8 cellular contexts compared by ENCODE assay signal in the genomic region with DNA sequence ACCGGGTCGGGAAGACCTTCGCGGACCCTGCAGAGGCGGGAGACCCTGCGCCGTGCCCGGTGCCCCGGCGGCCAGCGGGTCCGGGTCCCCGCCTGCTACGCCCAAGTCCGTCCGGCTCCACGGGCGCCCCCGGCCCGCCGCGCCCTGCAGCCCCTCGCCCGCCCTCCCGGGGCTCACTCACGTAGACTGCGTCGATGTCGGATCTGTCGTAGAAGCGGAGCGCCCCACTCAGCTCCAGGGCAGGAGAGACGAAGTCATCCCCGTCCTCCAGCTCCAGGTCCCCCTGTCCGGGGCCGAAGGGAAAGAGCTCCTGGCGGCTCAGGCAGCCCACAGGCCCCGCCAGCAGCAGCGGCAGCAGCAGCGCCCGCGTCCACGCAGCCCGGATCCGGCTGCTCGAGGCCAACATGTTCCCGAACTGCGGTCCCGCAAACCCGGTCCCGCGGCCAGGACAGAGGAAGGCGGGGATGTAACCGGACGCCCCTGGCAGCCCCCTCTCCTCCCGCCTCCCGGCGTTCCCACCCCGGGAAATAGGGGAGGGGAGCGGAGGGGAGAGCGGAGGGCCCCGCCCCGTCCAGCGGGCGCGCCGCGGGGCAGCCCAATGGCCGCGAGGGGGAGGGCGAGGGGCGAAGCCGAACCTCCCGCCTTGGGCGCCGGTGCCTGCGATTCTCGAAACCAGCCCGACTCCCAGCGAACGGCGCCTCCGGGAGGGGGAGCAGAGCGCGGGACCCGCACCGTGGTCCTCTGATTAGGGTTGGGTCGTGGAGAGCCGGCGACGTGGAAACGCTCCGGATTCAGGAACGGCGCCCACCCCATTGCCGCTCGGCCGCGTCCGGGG. TPM values are rescaled to one million over a fixed set of nuclear protein-coding genes. Genes with fewer than 3 reads are reported as not detected.
A peak's percentile ranks its signal among the peaks of the same experiment; 100 is the strongest.
DNase-seq lines count a peak whose midpoint lies in the region; ATAC-seq and TF ChIP-seq lines count a peak whose summit lies in the region.

A gene with protein sequence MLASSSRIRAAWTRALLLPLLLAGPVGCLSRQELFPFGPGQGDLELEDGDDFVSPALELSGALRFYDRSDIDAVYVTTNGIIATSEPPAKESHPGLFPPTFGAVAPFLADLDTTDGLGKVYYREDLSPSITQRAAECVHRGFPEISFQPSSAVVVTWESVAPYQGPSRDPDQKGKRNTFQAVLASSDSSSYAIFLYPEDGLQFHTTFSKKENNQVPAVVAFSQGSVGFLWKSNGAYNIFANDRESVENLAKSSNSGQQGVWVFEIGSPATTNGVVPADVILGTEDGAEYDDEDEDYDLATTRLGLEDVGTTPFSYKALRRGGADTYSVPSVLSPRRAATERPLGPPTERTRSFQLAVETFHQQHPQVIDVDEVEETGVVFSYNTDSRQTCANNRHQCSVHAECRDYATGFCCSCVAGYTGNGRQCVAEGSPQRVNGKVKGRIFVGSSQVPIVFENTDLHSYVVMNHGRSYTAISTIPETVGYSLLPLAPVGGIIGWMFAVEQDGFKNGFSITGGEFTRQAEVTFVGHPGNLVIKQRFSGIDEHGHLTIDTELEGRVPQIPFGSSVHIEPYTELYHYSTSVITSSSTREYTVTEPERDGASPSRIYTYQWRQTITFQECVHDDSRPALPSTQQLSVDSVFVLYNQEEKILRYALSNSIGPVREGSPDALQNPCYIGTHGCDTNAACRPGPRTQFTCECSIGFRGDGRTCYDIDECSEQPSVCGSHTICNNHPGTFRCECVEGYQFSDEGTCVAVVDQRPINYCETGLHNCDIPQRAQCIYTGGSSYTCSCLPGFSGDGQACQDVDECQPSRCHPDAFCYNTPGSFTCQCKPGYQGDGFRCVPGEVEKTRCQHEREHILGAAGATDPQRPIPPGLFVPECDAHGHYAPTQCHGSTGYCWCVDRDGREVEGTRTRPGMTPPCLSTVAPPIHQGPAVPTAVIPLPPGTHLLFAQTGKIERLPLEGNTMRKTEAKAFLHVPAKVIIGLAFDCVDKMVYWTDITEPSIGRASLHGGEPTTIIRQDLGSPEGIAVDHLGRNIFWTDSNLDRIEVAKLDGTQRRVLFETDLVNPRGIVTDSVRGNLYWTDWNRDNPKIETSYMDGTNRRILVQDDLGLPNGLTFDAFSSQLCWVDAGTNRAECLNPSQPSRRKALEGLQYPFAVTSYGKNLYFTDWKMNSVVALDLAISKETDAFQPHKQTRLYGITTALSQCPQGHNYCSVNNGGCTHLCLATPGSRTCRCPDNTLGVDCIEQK (minus strand): TSS at position 417 of the 835 bp plus-strand sequence. CDS start 11 bp downstream, at position 406.

- peak in 3 of 7 experiments; percentile 15 to 52 (median 19) for DNase-seq in CD8-positive, alpha-beta T cell
- DNase-seq in NCI-H82 treated with DMSO at 0.1 percent for 48 hours (lab: John Stamatoyannopoulos, UW; ENCODE audit: unreplicated experiment) = peak; percentile 26
- peak; percentile 66 to 84 (median 79) for DNase-seq in adrenal gland
- peak; percentile 94 for DNase-seq in Right ventricle myocardium inferior (ENCODE audit: missing footprints)
- DNase-seq in occipital lobe (lab: John Stamatoyannopoulos, UW) = no peak
- no peak for DNase-seq in OCI-M1 (lab: John Stamatoyannopoulos, UW)
- no peak for DNase-seq in NCI-H187 treated with DMSO at 0.1 percent for 48 hours (lab: John Stamatoyannopoulos, UW)

- peak; percentile 48 to 72 for TF ChIP-seq POLR2A in adrenal gland (IDR thresholded peaks at IDR 0.05)

- H3K9me3 ChIP-seq in CD8-positive, alpha-beta T cell (ENCODE audit: low read length) = no peaks in the 10 kb centered on the region
- H3K9me3 ChIP-seq in adrenal gland (replicated peaks in 1 of 3) = no peaks in the 10 kb centered on the region

- no peak for TF ChIP-seq CTCF in CD8-positive, alpha-beta T cell (IDR thresholded peaks at IDR 0.05)
- peak in 4 of 6 experiments; percentile 19 to 46 (median 33) for TF ChIP-seq CTCF in adrenal gland (IDR thresholded peaks at IDR 0.05)

- peaks cover 22% of the 10 kb centered on the region for H3K4me1 Mint-ChIP-seq in CD8-positive, alpha-beta T cell (ENCODE audit: low read depth)

- no peak within 1 kb of the TSS for H3K27ac Mint-ChIP-seq in CD8-positive, alpha-beta T cell

- H3K9me3 Mint-ChIP-seq in CD8-positive, alpha-beta T cell = no peaks in the 10 kb centered on the region

- POLR2A ChIA-PET in CD8-positive, alpha-beta T cell (lab: Charles Lee) = no interaction called here

- peak within 1 kb of the TSS; percentile 37 for H3K4me3 ChIP-seq in CD8-positive, alpha-beta T cell (ENCODE audit: low read depth, low read length)
- peak within 1 kb of the TSS in 3 of 4 donors; percentile 37 to 75 (median 63) for H3K4me3 ChIP-seq in adrenal gland

- peaks cover 45% of the 10 kb centered on the region for H3K27me3 Mint-ChIP-seq in CD8-positive, alpha-beta T cell (ENCODE audit: low read depth)

- ATAC-seq in CD8-positive, alpha-beta T cell = peak; percentile 13
- ATAC-seq in GM21723 (IDR thresholded peaks at IDR 0.05; ENCODE audit: unreplicated experiment) (peak; percentile 29), Right ventricle myocardium inferior (peak; percentile 86)

- intact Hi-C loops in CD8-positive, alpha-beta T cell (cut with DNase I, micrococcal nuclease) = no loop called here
- intact Hi-C loops in adrenal gland (cut with DNase I) (no loop called here), Right ventricle myocardium inferior (cut with DNase I) (loop anchor here (5.0 to 10.0 kb wide), 2 partner anchors 43 to 200 kb away; a partner anchor contains a TSS)

- peaks cover 20% of the 10 kb centered on the region for H3K27me3 ChIP-seq in CD8-positive, alpha-beta T cell (ENCODE audit: insufficient read depth, low read length)
- H3K27me3 ChIP-seq in adrenal gland = no peaks in the 10 kb centered on the region

- no peaks in the 10 kb centered on the region for H3K36me3 ChIP-seq in CD8-positive, alpha-beta T cell (ENCODE audit: insufficient read depth, low read length)
- H3K36me3 ChIP-seq in adrenal gland (replicated peaks in 1 of 2) = no peaks in the 10 kb centered on the region

- 0 to 3% (median 1%) methylated on average over 44 to 100 of the region's 100 CpGs; no CpG with 5 or more reads in 1 of the 4 donors for WGBS in adrenal gland, 4 donors

- CTCF ChIA-PET in CD8-positive, alpha-beta T cell (lab: Charles Lee) = interaction anchor here (1.0 kb wide), 1 partner anchor 12 kb away, joined by 4 read pairs; no protein-coding TSS in a partner anchor

- H3K4me3 Mint-ChIP-seq in CD8-positive, alpha-beta T cell = peak within 1 kb of the TSS; percentile 72

- H3K36me3 Mint-ChIP-seq in CD8-positive, alpha-beta T cell = no peaks in the 10 kb centered on the region

- H3K4me1 ChIP-seq in CD8-positive, alpha-beta T cell (ENCODE audit: insufficient read depth, low read length) = peaks cover 32% of the 10 kb centered on the region
- H3K4me1 ChIP-seq in adrenal gland (replicated peaks in 1 of 2) = peaks cover 0 to 22% of the 10 kb centered on the region in 2 donors

- H3K27ac ChIP-seq in CD8-positive, alpha-beta T cell (ENCODE audit: low read depth, low read length) = no peak within 1 kb of the TSS
- peak within 1 kb of the TSS in 4 of 5 donors; percentile 75 to 95 (median 88) for H3K27ac ChIP-seq in adrenal gland

RNA-seq across cellular contexts. Expression of the gene that starts here (rescaled TPM):
- not detected for total RNA-seq in CD8-positive, alpha-beta T cell
- total RNA-seq in adrenal gland = 100 to 1,000 TPM in 5 of 8 donors, 10 to 100 TPM in 3; 71.2 to 216 (median 112) TPM
- 10 to 100 TPM; 26.0 to 61.1 (median 32.2) TPM for polyA plus RNA-seq in adrenal gland
- 65.8 TPM for total RNA-seq in Right ventricle myocardium inferior
- 17.6 TPM for total RNA-seq in occipital lobe

Comparison
In these comparisons a context has a peak if more than half of its experiments do, and no peak if none do; other contexts are left out.
1. RNA of the gene that starts here (total RNA-seq): 71.2 to 216 TPM in adrenal gland, 65.8 TPM in Right ventricle myocardium inferior (single experiment) and 17.6 TPM in occipital lobe (single experiment); not detected in CD8-positive, alpha-beta T cell; every median in the first group is over 10 times any median in the second.
2. Peak in ATAC-seq and H3K4me3 ChIP-seq in CD8-positive, alpha-beta T cell; RNA of the gene not detected or under 1 TPM.
3. ATAC-seq: peak in every context shown above with its lines; median percentile 86 in Right ventricle myocardium inferior; 29 in GM21723; 13 in CD8-positive, alpha-beta T cell.
4. DNase-seq: peak in NCI-H82 treated with DMSO at 0.1 percent for 48 hours (single experiment), adrenal gland (7 of 7) and Right ventricle myocardium inferior (single experiment); none in occipital lobe (single experiment), OCI-M1 (single experiment) and NCI-H187 treated with DMSO at 0.1 percent for 48 hours (single experiment).